Comparison of ENCODE assay signal across 8 cellular contexts in genomic region chr3:25782938-25783660, GRCh38. TPM values are rescaled to one million over a fixed set of nuclear protein-coding genes. Genes with fewer than 3 reads are reported as not detected.
DNase-seq lines count a peak whose midpoint lies in the region; ATAC-seq and TF ChIP-seq lines count a peak whose summit lies in the region.

A gene with protein sequence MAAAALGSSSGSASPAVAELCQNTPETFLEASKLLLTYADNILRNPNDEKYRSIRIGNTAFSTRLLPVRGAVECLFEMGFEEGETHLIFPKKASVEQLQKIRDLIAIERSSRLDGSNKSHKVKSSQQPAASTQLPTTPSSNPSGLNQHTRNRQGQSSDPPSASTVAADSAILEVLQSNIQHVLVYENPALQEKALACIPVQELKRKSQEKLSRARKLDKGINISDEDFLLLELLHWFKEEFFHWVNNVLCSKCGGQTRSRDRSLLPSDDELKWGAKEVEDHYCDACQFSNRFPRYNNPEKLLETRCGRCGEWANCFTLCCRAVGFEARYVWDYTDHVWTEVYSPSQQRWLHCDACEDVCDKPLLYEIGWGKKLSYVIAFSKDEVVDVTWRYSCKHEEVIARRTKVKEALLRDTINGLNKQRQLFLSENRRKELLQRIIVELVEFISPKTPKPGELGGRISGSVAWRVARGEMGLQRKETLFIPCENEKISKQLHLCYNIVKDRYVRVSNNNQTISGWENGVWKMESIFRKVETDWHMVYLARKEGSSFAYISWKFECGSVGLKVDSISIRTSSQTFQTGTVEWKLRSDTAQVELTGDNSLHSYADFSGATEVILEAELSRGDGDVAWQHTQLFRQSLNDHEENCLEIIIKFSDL (minus strand): TSS chr3:25783443. CDS start chr3:25783390, 53 bp downstream.

- H3K36me3 ChIP-seq in neural progenitor cell (no peaks in the 10 kb centered on the region), stomach smooth muscle (ENCODE audit: control insufficient read depth in 2 of 2, insufficient read depth in 2 of 2, low read length in 2 of 2) (peaks cover 0 to 2% of the 10 kb centered on the region in 2 donors)

- H3K9ac ChIP-seq in neural progenitor cell (peak within 1 kb of the TSS; percentile 54), stomach smooth muscle (ENCODE audit: low read length in 2 of 2) (peak within 1 kb of the TSS; percentile 71 to 72)

- DNase-seq in Daoy (ENCODE audit: low read depth) (peak; percentile 83), SIG-M5 treated with dmso at 0.1 percent for 504 hours (lab: John Stamatoyannopoulos, UW; ENCODE audit: unreplicated experiment) (peak; percentile 83), activated gamma-delta T cell (lab: John Stamatoyannopoulos, UW) (peak; percentile 79), foreskin fibroblast (peak; percentile 81 to 94), neural progenitor cell (ENCODE audit: low spot score) (peak; percentile 94)
- DNase-seq in Jurkat, Clone E6-1 (ENCODE audit: low read depth, low spot score) = peak; percentile 71

- H3K4me1 ChIP-seq in neural progenitor cell (peaks cover 10% of the 10 kb centered on the region), stomach smooth muscle (ENCODE audit: control insufficient read depth, insufficient read depth, low read length) (peaks cover 9% of the 10 kb centered on the region)

- H3K4me3 ChIP-seq in Jurkat, Clone E6-1 (ENCODE audit: low read length) = peak within 1 kb of the TSS; percentile 87
- H3K4me3 ChIP-seq in foreskin fibroblast (ENCODE audit: low read depth in 1 of 2, low read length in 2 of 2) (peak within 1 kb of the TSS; percentile 77 to 96), neural progenitor cell (peak within 1 kb of the TSS; percentile 93), stomach smooth muscle (ENCODE audit: low read length in 2 of 2) (peak within 1 kb of the TSS; percentile 75 to 87)

- H3K4me2 ChIP-seq in neural progenitor cell = peak within 1 kb of the TSS; percentile 83

- H2AFZ ChIP-seq in neural progenitor cell (replicated peaks) = peak within 1 kb of the TSS; percentile 96

- peak; percentile 72 for ATAC-seq in GM21717 (IDR thresholded peaks at IDR 0.05; ENCODE audit: unreplicated experiment)

- no peaks in the 10 kb centered on the region for H3K9me3 Mint-ChIP-seq in neural progenitor cell

- TF ChIP-seq CTCF in foreskin fibroblast (IDR thresholded peaks at IDR 0.05; ENCODE audit: low read depth, low read length) = no peak
- TF ChIP-seq CTCF in neural progenitor cell (IDR thresholded peaks at IDR 0.05) = peak; percentile 36

- H3K27me3 Mint-ChIP-seq in neural progenitor cell (ENCODE audit: insufficient read depth, low read depth) = no peaks in the 10 kb centered on the region

- H3K27me3 ChIP-seq in neural progenitor cell (peaks cover 7% of the 10 kb centered on the region), stomach smooth muscle (ENCODE audit: control insufficient read depth in 1 of 2, insufficient read depth in 2 of 2, low read length in 2 of 2) (no peaks in the 10 kb centered on the region)

- H3K36me3 Mint-ChIP-seq in neural progenitor cell = peaks cover 5% of the 10 kb centered on the region

- H3K27ac ChIP-seq in neural progenitor cell (no peak within 1 kb of the TSS), stomach smooth muscle (ENCODE audit: low read length) (peak within 1 kb of the TSS; percentile 53)

- no peak within 1 kb of the TSS for H3K27ac Mint-ChIP-seq in neural progenitor cell

- H3K79me2 ChIP-seq in neural progenitor cell (ENCODE audit: low read depth) = peaks cover 39% of the 10 kb centered on the region

- no peaks in the 10 kb centered on the region for H4K20me1 ChIP-seq in neural progenitor cell (ENCODE audit: low read depth)

- H3K9me3 ChIP-seq in neural progenitor cell (ENCODE audit: low read depth) (no peaks in the 10 kb centered on the region), stomach smooth muscle (ENCODE audit: control insufficient read depth in 2 of 2, low read length in 2 of 2) (no peaks in the 10 kb centered on the region)

- H3K4me1 Mint-ChIP-seq in neural progenitor cell = peaks cover 32% of the 10 kb centered on the region

- no peaks in the 10 kb centered on the region for H3F3A ChIP-seq in neural progenitor cell (ENCODE audit: low read depth)

- peak within 1 kb of the TSS; percentile 93 for H3K4me3 Mint-ChIP-seq in neural progenitor cell

RNA-seq across cellular contexts. Expression of the gene that starts here (rescaled TPM):
- total RNA-seq in Daoy (2014; rRNA removed; shearing (Covaris generic)) = 27.6 and 40.8 TPM in 2 replicates
- polyA plus RNA-seq in Jurkat, Clone E6-1 (2012; ENCODE audit: insufficient read depth, insufficient read length) = 79.2 TPM
- 37.7 and 45.0 TPM in 2 replicates for total RNA-seq in neural progenitor cell (ENCODE audit: low replicate concordance)
